In the genomic region with DNA sequence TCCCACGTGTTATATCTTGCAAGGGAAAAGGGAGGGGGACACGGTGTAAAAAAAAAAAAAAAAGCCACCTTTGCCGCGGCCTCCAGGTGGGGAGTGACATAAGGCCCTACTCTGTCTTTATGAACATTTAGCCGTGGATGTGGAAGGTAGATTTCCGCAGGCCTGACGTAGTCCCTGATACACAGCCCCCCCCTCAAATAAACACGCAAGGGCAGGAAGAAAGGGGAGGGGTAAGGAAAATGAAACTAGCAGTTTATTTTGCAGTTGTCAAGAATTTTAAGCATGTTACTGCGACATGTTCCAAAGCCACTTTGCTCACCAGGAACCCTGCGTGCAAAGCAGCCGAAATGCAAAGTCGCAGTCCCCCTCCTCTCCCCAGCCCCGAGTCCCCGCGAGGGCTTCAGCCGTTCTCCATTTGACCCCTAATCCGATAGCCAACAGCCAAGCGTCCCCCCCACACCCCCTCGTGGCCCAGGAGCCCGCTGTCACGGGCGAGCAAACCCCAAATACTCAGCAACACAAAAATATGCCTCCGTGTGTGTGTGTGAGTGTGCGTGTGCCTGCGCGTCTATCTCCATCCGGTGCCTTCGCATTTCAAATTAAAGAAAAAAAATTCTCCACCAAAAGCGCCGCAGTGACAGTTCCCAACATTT, we compare ENCODE assay signal across 8 cellular contexts. TPM values are rescaled to one million over a fixed set of nuclear protein-coding genes. Genes with fewer than 3 reads are reported as not detected.
DNase-seq lines count a peak whose midpoint lies in the region; ATAC-seq, FAIRE-seq and TF ChIP-seq lines count a peak whose summit lies in the region.

No MANE protein-coding gene starts in this region.

- TF ChIP-seq POLR2A in thyroid gland (IDR thresholded peaks at IDR 0.05) = no peak

- peaks cover 8% of the 10 kb centered on the region for H3K36me3 Mint-ChIP-seq in astrocyte (ENCODE audit: low read depth, unreplicated experiment)

- no peak for TF ChIP-seq RAD21 in liver (IDR thresholded peaks at IDR 0.05)

- H3K9ac ChIP-seq in astrocyte (ENCODE audit: low read length) (peak overlapping the region; percentile 78), liver (ENCODE audit: low read depth in 1 of 2, low read length in 2 of 2) (peak overlapping the region; percentile 69 to 92)

- H3K9me3 ChIP-seq in astrocyte (ENCODE audit: insufficient read depth, low read depth, low read length) (no peaks in the 10 kb centered on the region), liver (ENCODE audit: control insufficient read depth in 4 of 4, low read length in 3 of 4) (no peaks in the 10 kb centered on the region), thyroid gland (no peaks in the 10 kb centered on the region)

- H3K4me3 ChIP-seq in AG10803 (ENCODE audit: low read length) (peak overlapping the region; percentile 84), LNCaP clone FGC (ENCODE audit: low read depth, low read length) (peak overlapping the region; percentile 94), astrocyte (ENCODE audit: insufficient read depth, low read depth, low read length) (peak overlapping the region; percentile 92), liver (ENCODE audit: low read depth in 1 of 3, low read length in 3 of 3) (peak overlapping the region; percentile 66 to 94 (median 72)), thyroid gland (replicated peaks in 1 of 3) (peak overlapping the region; percentile 58 to 86 (median 67))

- TF ChIP-seq CTCF in AG10803 (conservative IDR thresholded peaks at IDR 0.05; ENCODE audit: low read length) (no peak), LNCaP clone FGC (IDR thresholded peaks at IDR 0.05; ENCODE audit: control insufficient read depth, extremely low read depth, insufficient read depth) (no peak), astrocyte (IDR thresholded peaks at IDR 0.05; ENCODE audit: insufficient read depth, low read depth, low read length) (no peak), liver (IDR thresholded peaks at IDR 0.05; ENCODE audit: low read depth, low read length, missing input control) (peak; percentile 2), thyroid gland (IDR thresholded peaks at IDR 0.05) (no peak)

- peaks cover 53% of the 10 kb centered on the region for H4K20me1 ChIP-seq in astrocyte (ENCODE audit: insufficient read depth, low read length)

- H3K4me1 Mint-ChIP-seq in astrocyte (ENCODE audit: low read depth, unreplicated experiment) = peaks cover 5% of the 10 kb centered on the region

- peak overlapping the region; percentile 88 for H3K27ac Mint-ChIP-seq in astrocyte (ENCODE audit: unreplicated experiment)

- intact Hi-C loops in thyroid gland (cut with DNase I) = no loop called here

- H3K4me3 Mint-ChIP-seq in astrocyte (ENCODE audit: unreplicated experiment) = peak overlapping the region; percentile 95

- FAIRE-seq in astrocyte (lab: Jason Lieb, UNC) = no peak

- peaks cover 22% of the 10 kb centered on the region for H3K27me3 Mint-ChIP-seq in astrocyte (ENCODE audit: low read depth, unreplicated experiment)

- H3K36me3 ChIP-seq in astrocyte (ENCODE audit: insufficient read depth, low read length) (no peaks in the 10 kb centered on the region), liver (ENCODE audit: control insufficient read depth in 4 of 4, insufficient read depth in 3 of 4, low read depth in 1 of 4, low read length in 3 of 4) (peaks cover 0 to 4% (median 1%) of the 10 kb centered on the region in 4 donors), thyroid gland (peaks cover 18 to 20% of the 10 kb centered on the region in 2 donors)

- DNase-seq in AG10803 (ENCODE audit: low read depth) (peak; percentile 50), LNCaP clone FGC (ENCODE audit: low read depth) (no peak), astrocyte (ENCODE audit: low read depth) (peak; percentile 41), thyroid gland (peak; percentile 54 to 62), SHP77 (lab: John Stamatoyannopoulos, UW) (no peak)

- H3K27me3 ChIP-seq in astrocyte (ENCODE audit: insufficient read depth, low read length) (peaks cover 24% of the 10 kb centered on the region), liver (ENCODE audit: control insufficient read depth in 4 of 4, insufficient read depth in 4 of 4, low read length in 3 of 4) (no peaks in the 10 kb centered on the region), thyroid gland (peaks cover 23% of the 10 kb centered on the region)

- peaks cover 24% of the 10 kb centered on the region for H3K4me1 ChIP-seq in astrocyte (ENCODE audit: insufficient read depth, low read length)
- H3K4me1 ChIP-seq in liver (ENCODE audit: control insufficient read depth in 4 of 4, insufficient read depth in 4 of 4, low read length in 3 of 4) = peaks cover 34 to 77% (median 50%) of the 10 kb centered on the region in 4 donors
- H3K4me1 ChIP-seq in thyroid gland = peaks cover 46 to 63% of the 10 kb centered on the region in 2 donors

- peaks cover 8% of the 10 kb centered on the region for H3K9me3 Mint-ChIP-seq in astrocyte (ENCODE audit: unreplicated experiment)

- H3K79me2 ChIP-seq in astrocyte (ENCODE audit: insufficient read depth, low read length) = peaks cover 33% of the 10 kb centered on the region

- H2AFZ ChIP-seq in astrocyte (ENCODE audit: low read depth, low read length) = peak overlapping the region; percentile 56

- peak overlapping the region; percentile 96 for H3K4me2 ChIP-seq in astrocyte (ENCODE audit: low read length)

- ATAC-seq in GM18517 (IDR thresholded peaks at IDR 0.05; ENCODE audit: unreplicated experiment) = no peak
- ATAC-seq in GM21737 (IDR thresholded peaks at IDR 0.05; ENCODE audit: unreplicated experiment) = no peak

- H3K27ac ChIP-seq in astrocyte (ENCODE audit: low read depth, low read length) (peak overlapping the region; percentile 50), liver (ENCODE audit: low read depth in 1 of 2, low read length in 2 of 2) (peak overlapping the region; percentile 79 to 94), thyroid gland (peak overlapping the region; percentile 90 to 97 (median 93))

- WGBS in liver = under 1% methylated on average over 30 of the region's 30 CpGs
- WGBS in thyroid gland, 2 donors = 2 to 3% methylated on average over 22 to 30 of the region's 30 CpGs

TF ChIP-seq in liver, 16 proteins besides CTCF, POLR2A, EP300 and RAD21:
- TF ChIP-seq TAF1 (conservative IDR thresholded peaks at IDR 0.05) = no peak
- no peak for TF ChIP-seq SP1 (IDR thresholded peaks at IDR 0.05)
- no peak for TF ChIP-seq HNF4G (IDR thresholded peaks at IDR 0.05)
- no peak for TF ChIP-seq ZBTB33 (IDR thresholded peaks at IDR 0.05)
- TF ChIP-seq HNF4A (conservative IDR thresholded peaks at IDR 0.05) = no peak
- TF ChIP-seq JUND (IDR thresholded peaks at IDR 0.05) = no peak
- no peak for TF ChIP-seq GABPA (IDR thresholded peaks at IDR 0.05 in 1 of 2, conservative IDR thresholded peaks at IDR 0.05 in 1 of 2)
- TF ChIP-seq RXRA (IDR thresholded peaks at IDR 0.05) = no peak
- TF ChIP-seq FOXA1 (IDR thresholded peaks at IDR 0.05) = no peak
- TF ChIP-seq NR2F2 (IDR thresholded peaks at IDR 0.05) = no peak
- TF ChIP-seq, protein P1, sequence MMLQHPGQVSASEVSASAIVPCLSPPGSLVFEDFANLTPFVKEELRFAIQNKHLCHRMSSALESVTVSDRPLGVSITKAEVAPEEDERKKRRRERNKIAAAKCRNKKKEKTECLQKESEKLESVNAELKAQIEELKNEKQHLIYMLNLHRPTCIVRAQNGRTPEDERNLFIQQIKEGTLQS (IDR thresholded peaks at IDR 0.05) = no peak

RNA-seq across cellular contexts. Expression of gene CBX4, which starts 1.2 kb away (rescaled TPM):
- total RNA-seq in astrocyte (12.6 and 16.9 TPM in 2 replicates), liver (1 to 10 TPM; 4.8 to 7.7 TPM), thyroid gland (10 to 100 TPM in 3 of 4 donors, 1 to 10 TPM in 1; 5.6 to 17.2 (median 13.5) TPM)
- polyA plus RNA-seq in liver = 1 to 10 TPM; 4.9 to 8.9 TPM

RNA-seq across cellular contexts. Expression of gene CBX8, which starts 41.1 kb away (rescaled TPM):
- total RNA-seq in astrocyte (2.5 and 3.4 TPM in 2 replicates), liver (1 to 10 TPM; 1.4 to 2.3 TPM), thyroid gland (1 to 10 TPM; 1.7 to 3.5 (median 2.7) TPM)
- 1 to 10 TPM in 1 of 2 donors, under 1 TPM in 1; 0.75 to 2.7 TPM for polyA plus RNA-seq in liver

Comparison
In these comparisons a context has a peak if more than half of its experiments do, and no peak if none do; other contexts are left out.
1. DNase-seq: peak in AG10803 (single experiment), astrocyte (single experiment) and thyroid gland (2 of 2); none in LNCaP clone FGC (single experiment) and SHP77 (0 of 2).
2. Peak in every context shown above with its lines, with median percentiles within 50 percentile points of each other: H3K4me3 ChIP-seq and H3K27ac ChIP-seq.